ENCODE assay signal across 10 cellular contexts in genomic region chr2:159879061-159879604, GRCh38. TPM values are rescaled to one million over a fixed set of nuclear protein-coding genes. Genes with fewer than 3 reads are reported as not detected.
A peak's percentile ranks its signal among the peaks of the same experiment; 100 is the strongest.
DNase-seq lines count a peak whose midpoint lies in the region; ATAC-seq, FAIRE-seq and TF ChIP-seq lines count a peak whose summit lies in the region.
"Had no signal": no experiment of that assay in that cellular context is flagged by ENCODE, and none has a peak within 500 bp of the region (broad histone marks: within the 10 kb centered on the region; RNA-seq: fewer than 3 reads in every experiment).

No MANE protein-coding gene starts in this region.

- FAIRE-seq in bronchial epithelial cell (lab: Jason Lieb, UNC), result no peak
- FAIRE-seq: G401.6 had no signal

- intact Hi-C loops in posterior vena cava (cut with DNase I), result no loop called here

- ATAC-seq in GM19372 (IDR thresholded peaks at IDR 0.05; ENCODE audit: low read depth, unreplicated experiment) (peak; percentile 84), HG03135 (IDR thresholded peaks at IDR 0.05; ENCODE audit: unreplicated experiment) (peak; percentile 77)

- no peaks in the 10 kb centered on the region for H3K27me3 ChIP-seq in bronchial epithelial cell (ENCODE audit: control insufficient read depth, insufficient read depth, low read length)
- H3K27me3 ChIP-seq in MG63, result no peaks in the 10 kb centered on the region
- no peaks in the 10 kb centered on the region for H3K27me3 ChIP-seq in Peyer's patch

- H3K9me3 ChIP-seq in MG63, result no peaks in the 10 kb centered on the region
- H3K9me3 ChIP-seq in Peyer's patch, result no peaks in the 10 kb centered on the region

- H3K36me3 ChIP-seq in bronchial epithelial cell (ENCODE audit: control insufficient read depth, insufficient read depth, low read length) (no peaks in the 10 kb centered on the region), MG63 (no peaks in the 10 kb centered on the region), Peyer's patch (peaks cover 0 to 19% (median 0%) of the 10 kb centered on the region in 3 donors)

- TF ChIP-seq CTCF in bronchial epithelial cell (IDR thresholded peaks at IDR 0.05; ENCODE audit: insufficient read depth, low read length, severe bottlenecking) (no peak), Peyer's patch (IDR thresholded peaks at IDR 0.05) (no peak)

- H3K4me3 ChIP-seq in bronchial epithelial cell (ENCODE audit: low read depth, low read length), result no peak overlapping the region
- H3K4me3 ChIP-seq in MG63, result no peak overlapping the region
- no peak overlapping the region for H3K4me3 ChIP-seq in Peyer's patch

- H3K4me1 ChIP-seq in Peyer's patch, result no peaks in the 10 kb centered on the region

- no peak overlapping the region for H3K27ac ChIP-seq in Peyer's patch

- DNase-seq in CD1c-positive myeloid dendritic cell (ENCODE audit: extremely low spot score) (peak; percentile 14), bronchial epithelial cell (ENCODE audit: low read depth) (peak; percentile 37), MG63 (no peak), GM19238 (ENCODE audit: insufficient read length, low spot score) (no peak), posterior vena cava (ENCODE audit: low spot score) (no peak), Peyer's patch (no peak)

- TF ChIP-seq POLR2A in Peyer's patch (IDR thresholded peaks at IDR 0.05), result no peak

RNA-seq across cellular contexts. Expression of gene LY75, which starts 25.4 kb away (rescaled TPM):
- total RNA-seq in bronchial epithelial cell, result 1.3 and 2.6 TPM in 2 replicates
- 0.07 TPM in 1 of 2 replicates, not detected in the other for total RNA-seq in MG63 (2014; rRNA removed; shearing (Covaris generic); ENCODE audit: low replicate concordance)
- 1 to 10 TPM; 2.8 to 4.3 TPM for total RNA-seq in posterior vena cava
- 10 to 100 TPM; 12.4 to 81.8 (median 65.2) TPM for total RNA-seq in Peyer's patch
- total RNA-seq: RPMI7951 had no signal

Comparison
In these comparisons a context has a peak if more than half of its experiments do, and no peak if none do; other contexts are left out.
1. DNase-seq: peak in CD1c-positive myeloid dendritic cell (single experiment) and bronchial epithelial cell (single experiment); none in MG63 (single experiment), GM19238 (single experiment), posterior vena cava (single experiment) and Peyer's patch (0 of 3).